ENCODE assay signal across 1 cellular context in genomic region chr19:36665832-36666231, GRCh38.
TF ChIP-seq lines count a peak whose summit lies in the region.

No MANE protein-coding gene starts in this region.

TF ChIP-seq in liver, 16 proteins besides CTCF, POLR2A, EP300 and RAD21 (continued from another document):
- TF ChIP-seq, protein P1, sequence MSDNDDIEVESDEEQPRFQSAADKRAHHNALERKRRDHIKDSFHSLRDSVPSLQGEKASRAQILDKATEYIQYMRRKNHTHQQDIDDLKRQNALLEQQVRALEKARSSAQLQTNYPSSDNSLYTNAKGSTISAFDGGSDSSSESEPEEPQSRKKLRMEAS (IDR thresholded peaks at IDR 0.05): no peak
- TF ChIP-seq HNF4A (conservative IDR thresholded peaks at IDR 0.05) (no peak), TAF1 (conservative IDR thresholded peaks at IDR 0.05) (no peak), NR2F2 (IDR thresholded peaks at IDR 0.05) (no peak), EGR1 (IDR thresholded peaks at IDR 0.05; ENCODE audit: low read depth in 2 of 2) (no peak), ATF3 (IDR thresholded peaks at IDR 0.05) (no peak), YY1 (IDR thresholded peaks at IDR 0.05) (no peak), HNF4G (IDR thresholded peaks at IDR 0.05) (no peak), FOXA1 (IDR thresholded peaks at IDR 0.05) (no peak), ZBTB33 (IDR thresholded peaks at IDR 0.05) (no peak)
TF ChIP-seq in liver: peak in this region for 0.
